Comparison of ENCODE assay signal across 8 cellular contexts in genomic region chr1:148595911-148596310, GRCh38. TPM values are rescaled to one million over a fixed set of nuclear protein-coding genes. Genes with fewer than 3 reads are reported as not detected.
DNase-seq lines count a peak whose midpoint lies in the region; ATAC-seq, FAIRE-seq and TF ChIP-seq lines count a peak whose summit lies in the region.
"Not testable (repeated sequence)": the region's sequence is repeated elsewhere in the genome, so short reads cannot be mapped to it uniquely, and the experiment has no call there.

TSS of gene NBPF14 (minus strand) at chr1:148596011. CDS start at chr1:148595717, 294 bp downstream.

- H3K36me3 ChIP-seq in kidney (ENCODE audit: control insufficient read depth in 1 of 2, insufficient read depth in 2 of 2, low read length in 2 of 2); skeletal muscle tissue (ENCODE audit: control insufficient read depth in 3 of 3, insufficient read depth in 3 of 3, low read length in 3 of 3); vagina: not testable (repeated sequence)

- not testable (repeated sequence) for H3K27ac ChIP-seq in kidney (ENCODE audit: low read depth in 2 of 2, low read length in 2 of 2); skeletal muscle tissue (ENCODE audit: low read depth, low read length); vagina

- not testable (repeated sequence) for FAIRE-seq in kidney (lab: Jason Lieb, UNC)

- not testable (repeated sequence) for H3K4me3 Mint-ChIP-seq in HFFc6; T-cell; activated naive CD4-positive, alpha-beta T cell treated with anti-CD3 and anti-CD28 coated beads for 36 hours; naive B cell

- H3K9ac ChIP-seq in kidney (ENCODE audit: low read length in 2 of 2); skeletal muscle tissue (ENCODE audit: low read depth in 1 of 3, low read length in 3 of 3): not testable (repeated sequence)

- CTCF ChIA-PET in T-cell (lab: Charles Lee); activated naive CD4-positive, alpha-beta T cell treated with anti-CD3 and anti-CD28 coated beads for 36 hours (lab: Charles Lee): not testable (repeated sequence)

- H3K4me3 ChIP-seq in epithelial cell of proximal tubule (ENCODE audit: low read depth, low read length); kidney (ENCODE audit: low read length in 2 of 2); skeletal muscle tissue (ENCODE audit: low read length in 3 of 3); vagina: not testable (repeated sequence)

- not testable (repeated sequence) for H3K9me3 ChIP-seq in kidney (ENCODE audit: control insufficient read depth in 1 of 2, low read length in 2 of 2); skeletal muscle tissue (ENCODE audit: control insufficient read depth in 3 of 3, low read length in 3 of 3); vagina

- not testable (repeated sequence) for H3K4me1 Mint-ChIP-seq in HFFc6 (ENCODE audit: low read depth); T-cell; activated naive CD4-positive, alpha-beta T cell treated with anti-CD3 and anti-CD28 coated beads for 36 hours (ENCODE audit: low read depth); naive B cell

- H3K36me3 Mint-ChIP-seq in HFFc6 (ENCODE audit: low read depth); T-cell; activated naive CD4-positive, alpha-beta T cell treated with anti-CD3 and anti-CD28 coated beads for 36 hours (ENCODE audit: low read depth); naive B cell: not testable (repeated sequence)

- not testable (repeated sequence) for H3K27me3 ChIP-seq in skeletal muscle tissue (ENCODE audit: control insufficient read depth in 3 of 3, insufficient read depth in 3 of 3, low read length in 3 of 3); vagina

- not testable (repeated sequence) for TF ChIP-seq POLR2A in vagina (IDR thresholded peaks at IDR 0.05)

- H3K27me3 Mint-ChIP-seq in HFFc6 (ENCODE audit: insufficient read depth); T-cell; activated naive CD4-positive, alpha-beta T cell treated with anti-CD3 and anti-CD28 coated beads for 36 hours (ENCODE audit: low read depth); naive B cell: not testable (repeated sequence)

- not testable (repeated sequence) for ATAC-seq in T-cell (replicated peaks in 1 of 4); naive B cell (ENCODE audit: low read depth in 2 of 2)

- H3K4me1 ChIP-seq in kidney (ENCODE audit: control insufficient read depth in 1 of 2, insufficient read depth in 1 of 2, low read depth in 1 of 2, low read length in 2 of 2); skeletal muscle tissue (ENCODE audit: control insufficient read depth in 3 of 3, insufficient read depth in 3 of 3, low read length in 3 of 3); vagina: not testable (repeated sequence)

- H3K9me3 Mint-ChIP-seq in HFFc6; T-cell; activated naive CD4-positive, alpha-beta T cell treated with anti-CD3 and anti-CD28 coated beads for 36 hours; naive B cell: not testable (repeated sequence)

- POLR2A ChIA-PET in T-cell (lab: Charles Lee): not testable (repeated sequence)

- TF ChIP-seq CTCF in HFFc6 (IDR thresholded peaks at IDR 0.05); epithelial cell of proximal tubule (conservative IDR thresholded peaks at IDR 0.05; ENCODE audit: low read depth, low read length); kidney (IDR thresholded peaks at IDR 0.05; ENCODE audit: borderline replicate concordance, extremely low read depth, insufficient read depth); vagina (IDR thresholded peaks at IDR 0.05): not testable (repeated sequence)

- intact Hi-C loops in activated naive CD4-positive, alpha-beta T cell treated with anti-CD3 and anti-CD28 coated beads for 36 hours (cut with micrococcal nuclease); kidney (cut with DNase I); vagina (cut with DNase I): not testable (repeated sequence)

- not testable (repeated sequence) for H3K27ac Mint-ChIP-seq in HFFc6; T-cell; activated naive CD4-positive, alpha-beta T cell treated with anti-CD3 and anti-CD28 coated beads for 36 hours; naive B cell

- DNase-seq in HFFc6; T-cell; activated naive CD4-positive, alpha-beta T cell treated with anti-CD3 and anti-CD28 coated beads for 36 hours; epithelial cell of proximal tubule (ENCODE audit: low read depth); kidney; naive B cell; vagina (ENCODE audit: extremely low spot score in 2 of 2): not testable (repeated sequence)

RNA-seq across cellular contexts. Expression of gene NBPF14, which starts in this region (rescaled TPM):
- total RNA-seq in HFFc6 (2021; fragmentation: NEBNext Ultra II Directional; extraction: Animal tissue kit (Norgen Biotek cat#: 25700)): 10 to 100 TPM; 16.1 to 21.6 (median 17.5) TPM
- total RNA-seq in T-cell (10 to 100 TPM; 16.6 to 33.7 (median 27.7) TPM), epithelial cell of proximal tubule (9.4 and 23.4 TPM in 2 replicates), kidney (29.8 TPM), skeletal muscle tissue (20.9 TPM), vagina (53.3 TPM)
- 10 to 100 TPM; 14.9 to 15.3 TPM for total RNA-seq in activated naive CD4-positive, alpha-beta T cell treated with anti-CD3 and anti-CD28 coated beads for 36 hours
- polyA plus RNA-seq in kidney (ENCODE audit: insufficient read depth, low read depth, low replicate concordance) (17.6 TPM), naive B cell (ENCODE audit: low read depth in 6 of 6) (10 to 100 TPM; 34.0 to 58.3 (median 44.6) TPM)
